ENCODE assay signal across 14 cellular contexts in the genomic region with DNA sequence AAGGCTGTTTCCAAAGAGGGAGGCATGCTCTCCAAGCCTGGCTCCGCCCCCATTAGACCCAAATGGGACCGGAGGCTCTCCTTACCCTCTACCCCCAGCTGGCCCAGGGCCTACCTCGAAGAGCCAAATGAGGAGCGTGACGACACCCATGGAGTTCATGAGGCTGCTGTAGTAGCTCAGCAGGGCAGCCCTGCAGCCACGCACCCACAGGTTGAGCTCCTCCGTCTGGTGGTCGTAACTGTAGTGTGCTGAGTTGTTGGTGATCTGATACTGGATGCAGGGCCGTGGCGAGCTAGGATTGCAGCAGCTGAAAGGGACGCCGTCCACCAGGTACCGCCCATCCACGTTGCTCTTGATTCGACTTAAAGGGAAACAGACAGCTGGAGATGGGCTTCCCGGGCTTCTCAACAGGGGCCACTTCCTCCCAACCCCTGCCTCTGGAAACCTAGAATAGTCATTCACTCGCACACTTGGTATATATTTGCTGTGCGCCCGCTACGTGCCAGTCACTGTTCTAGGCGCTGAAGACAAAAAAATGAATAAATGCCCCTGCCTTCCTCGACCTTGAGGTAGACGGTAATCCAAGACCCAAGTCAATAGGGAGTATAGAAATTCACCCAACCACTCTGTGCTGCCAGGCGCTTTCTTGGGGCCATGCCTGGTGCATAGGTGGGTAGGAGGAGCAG. TPM values are rescaled to one million over a fixed set of nuclear protein-coding genes. Genes with fewer than 3 reads are reported as not detected.
DNase-seq lines count a peak whose midpoint lies in the region; ATAC-seq lines count a peak whose summit lies in the region.
"Had no signal": no experiment of that assay in that cellular context is flagged by ENCODE, and none has a peak within 500 bp of the region (broad histone marks: within the 10 kb centered on the region; RNA-seq: fewer than 3 reads in every experiment).

No MANE protein-coding gene starts in this region.

- H3K4me3 ChIP-seq in neuronal stem cell (ENCODE audit: low read length in 2 of 2) = no peak overlapping the region
- H3K4me3 ChIP-seq: Peyer's patch had no signal

- H2BK5ac ChIP-seq in neuronal stem cell (ENCODE audit: low read length) = no peak overlapping the region

- intact Hi-C loops in Right ventricle myocardium superior (cut with DNase I) = no loop called here
- intact Hi-C loops in activated T-helper 2 cell treated with anti-CD3 and anti-CD28 coated beads, Interferon-gamma antibody, Interleukin-2, Interleukin-4, amounts not matched to agents 10 μg/mL and 5 μg/mL and 100 μg/mL, durations not matched to agents 14 hours and 24 hours and 36 hours (cut with micrococcal nuclease) = no loop called here

- no peaks in the 10 kb centered on the region for H3K27me3 ChIP-seq in neuronal stem cell (ENCODE audit: control insufficient read depth in 3 of 3, insufficient read depth in 3 of 3, low read depth in 1 of 3, low read length in 3 of 3)
- H3K27me3 ChIP-seq: Peyer's patch had no signal

- peak overlapping the region; percentile 8; the same call in 1 of the 2 replicates for H3K9ac ChIP-seq in ES-I3 (ENCODE audit: low read depth, low read length)
- no peak overlapping the region for H3K9ac ChIP-seq in neuronal stem cell (ENCODE audit: low read depth, low read length, poor library complexity)

- H2BK15ac ChIP-seq in neuronal stem cell (ENCODE audit: low read length) = peak overlapping the region; percentile 25

- H3K4me1 Mint-ChIP-seq in activated T-helper 2 cell treated with anti-CD3 and anti-CD28 coated beads, Interferon-gamma antibody, Interleukin-2, Interleukin-4, amounts not matched to agents 10 μg/mL and 5 μg/mL and 100 μg/mL, durations not matched to agents 14 hours and 24 hours and 36 hours (ENCODE audit: low read depth) = no peaks in the 10 kb centered on the region
- H3K4me1 Mint-ChIP-seq: activated naive CD4-positive, alpha-beta T cell treated with anti-CD3 and anti-CD28 coated beads, Interleukin-2, amount 50 U/mL, for 24 hours had no signal

- no peak overlapping the region for H3K27ac ChIP-seq in neuronal stem cell (replicated peaks; ENCODE audit: low read length)
- H3K27ac ChIP-seq: epithelial cell of prostate, Peyer's patch had no signal

- no peak overlapping the region for H3K4me3 Mint-ChIP-seq in activated T-helper 2 cell treated with anti-CD3 and anti-CD28 coated beads, Interferon-gamma antibody, Interleukin-2, Interleukin-4, amounts not matched to agents 10 μg/mL and 5 μg/mL and 100 μg/mL, durations not matched to agents 14 hours and 24 hours and 36 hours (ENCODE audit: low read depth)
- H3K4me3 Mint-ChIP-seq: activated naive CD4-positive, alpha-beta T cell treated with anti-CD3 and anti-CD28 coated beads, Interleukin-2, amount 50 U/mL, for 24 hours had no signal

- H3K9me3 ChIP-seq in ES-I3 (ENCODE audit: control insufficient read depth, insufficient read depth, low read length) (no peaks in the 10 kb centered on the region), neuronal stem cell (replicated peaks in 1 of 2; ENCODE audit: control insufficient read depth in 2 of 2, insufficient read depth in 1 of 2, low read depth in 1 of 2, low read length in 2 of 2) (no peaks in the 10 kb centered on the region)
- H3K9me3 ChIP-seq: Peyer's patch had no signal

- WGBS in neuronal stem cell (ENCODE audit: extremely low coverage in 2 of 2, insufficient read length in 2 of 2, insufficient replicate concordance in 1 of 2), 2 donors = no CpG with 5 or more reads among the region's 24 CpGs

- no peaks in the 10 kb centered on the region for H3K79me1 ChIP-seq in neuronal stem cell (ENCODE audit: low read depth, low read length)

- no peak overlapping the region for H4K8ac ChIP-seq in neuronal stem cell (ENCODE audit: low read depth, low read length)

- H2BK12ac ChIP-seq in neuronal stem cell (ENCODE audit: low read length) = no peak overlapping the region

- H3K4me2 ChIP-seq in neuronal stem cell (ENCODE audit: insufficient read depth, low read length, poor library complexity, severe bottlenecking) = no peak overlapping the region

- no peaks in the 10 kb centered on the region for H3K36me3 Mint-ChIP-seq in activated T-helper 2 cell treated with anti-CD3 and anti-CD28 coated beads, Interferon-gamma antibody, Interleukin-2, Interleukin-4, amounts not matched to agents 10 μg/mL and 5 μg/mL and 100 μg/mL, durations not matched to agents 14 hours and 24 hours and 36 hours (ENCODE audit: low read depth)
- H3K36me3 Mint-ChIP-seq: activated naive CD4-positive, alpha-beta T cell treated with anti-CD3 and anti-CD28 coated beads, Interleukin-2, amount 50 U/mL, for 24 hours had no signal

- no peaks in the 10 kb centered on the region for H3K9me3 Mint-ChIP-seq in activated T-helper 2 cell treated with anti-CD3 and anti-CD28 coated beads, Interferon-gamma antibody, Interleukin-2, Interleukin-4, amounts not matched to agents 10 μg/mL and 5 μg/mL and 100 μg/mL, durations not matched to agents 14 hours and 24 hours and 36 hours
- H3K9me3 Mint-ChIP-seq: activated naive CD4-positive, alpha-beta T cell treated with anti-CD3 and anti-CD28 coated beads, Interleukin-2, amount 50 U/mL, for 24 hours had no signal

- H3K4ac ChIP-seq in neuronal stem cell (ENCODE audit: low read length) = no peak overlapping the region

- DNase-seq in SK-N-DZ (ENCODE audit: low spot score) (peak; percentile 88), Right ventricle myocardium superior (peak; percentile 58), neuronal stem cell (ENCODE audit: low spot score) (no peak)
- DNase-seq in activated T-helper 2 cell treated with anti-CD3 and anti-CD28 coated beads, Interferon-gamma antibody, Interleukin-2, Interleukin-4, amounts not matched to agents 10 μg/mL and 5 μg/mL and 100 μg/mL, durations not matched to agents 14 hours and 24 hours and 36 hours (ENCODE audit: low spot score) = no peak
- DNase-seq: activated CD4-positive, CD25-positive, alpha-beta regulatory T cell treated with anti-CD3 and anti-CD28 coated beads, Interleukin-2, amount 50 U/mL, for 72 hours; AML-193; NCI-H1105 treated with DMSO at 0.1 percent for 48 hours had no signal

- H3K27ac Mint-ChIP-seq in activated T-helper 2 cell treated with anti-CD3 and anti-CD28 coated beads, Interferon-gamma antibody, Interleukin-2, Interleukin-4, amounts not matched to agents 10 μg/mL and 5 μg/mL and 100 μg/mL, durations not matched to agents 14 hours and 24 hours and 36 hours = no peak overlapping the region
- H3K27ac Mint-ChIP-seq: activated naive CD4-positive, alpha-beta T cell treated with anti-CD3 and anti-CD28 coated beads, Interleukin-2, amount 50 U/mL, for 24 hours had no signal

- peak overlapping the region; percentile 6 for H4K91ac ChIP-seq in neuronal stem cell (ENCODE audit: low read depth, low read length, poor library complexity)

- H2AK5ac ChIP-seq in neuronal stem cell (ENCODE audit: low read depth, low read length) = peak overlapping the region; percentile 56

- peak overlapping the region; percentile 12 for H3K18ac ChIP-seq in neuronal stem cell (ENCODE audit: low read length)

- ATAC-seq in Right ventricle myocardium superior (ENCODE audit: poor library complexity) (peak; percentile 45), GM19328 (IDR thresholded peaks at IDR 0.05; ENCODE audit: unreplicated experiment) (no peak), GM18909 (IDR thresholded peaks at IDR 0.05; ENCODE audit: poor library complexity, unreplicated experiment) (no peak), GM21423 (IDR thresholded peaks at IDR 0.05; ENCODE audit: unreplicated experiment) (no peak)

- peak overlapping the region; percentile 3 for H3K23ac ChIP-seq in neuronal stem cell (ENCODE audit: low read depth, low read length, poor library complexity)

- H3K36me3 ChIP-seq in ES-I3 (ENCODE audit: insufficient read depth, low read length) (no peaks in the 10 kb centered on the region), neuronal stem cell (replicated peaks in 1 of 2; ENCODE audit: control insufficient read depth in 2 of 2, insufficient read depth in 2 of 2, low read length in 2 of 2) (no peaks in the 10 kb centered on the region)
- H3K36me3 ChIP-seq: Peyer's patch had no signal

- no peak overlapping the region for H3K14ac ChIP-seq in neuronal stem cell (ENCODE audit: low read length)

- no peaks in the 10 kb centered on the region; the same call in 1 of the 2 replicates for H3K4me1 ChIP-seq in ES-I3 (ENCODE audit: insufficient read depth, low read length)
- peaks cover 0 to 2% of the 10 kb centered on the region in 2 donors for H3K4me1 ChIP-seq in neuronal stem cell (ENCODE audit: control insufficient read depth in 2 of 2, insufficient read depth in 1 of 2, low read depth in 1 of 2, low read length in 2 of 2)
- H3K4me1 ChIP-seq: Peyer's patch had no signal

- no peak overlapping the region for H2BK120ac ChIP-seq in neuronal stem cell (ENCODE audit: low read depth, low read length)

- peak overlapping the region; percentile 79 for H2AFZ ChIP-seq in neuronal stem cell (ENCODE audit: low read length)

- no peaks in the 10 kb centered on the region for H3K27me3 Mint-ChIP-seq in activated T-helper 2 cell treated with anti-CD3 and anti-CD28 coated beads, Interferon-gamma antibody, Interleukin-2, Interleukin-4, amounts not matched to agents 10 μg/mL and 5 μg/mL and 100 μg/mL, durations not matched to agents 14 hours and 24 hours and 36 hours (ENCODE audit: low read depth)
- H3K27me3 Mint-ChIP-seq: activated naive CD4-positive, alpha-beta T cell treated with anti-CD3 and anti-CD28 coated beads, Interleukin-2, amount 50 U/mL, for 24 hours had no signal

RNA-seq across cellular contexts. Expression of a gene that starts 18.0 kb away (rescaled TPM):
- polyA plus RNA-seq in SK-N-DZ (2014; cell fraction: cytosol; rRNA removed) = 1.2 and 1.5 TPM in 2 replicates
- 0.51 and 0.57 TPM in 2 replicates for polyA plus RNA-seq in SK-N-DZ (2014; cell fraction: nucleus; rRNA removed)
- 0.30 TPM for total RNA-seq in Right ventricle myocardium superior
- polyA plus RNA-seq in neuronal stem cell (2013, experiment 1 of 2) = 0.10 TPM
- polyA plus RNA-seq in neuronal stem cell (2013, experiment 2 of 2) = 0.11 TPM
- total RNA-seq in activated T-helper 2 cell treated with anti-CD3 and anti-CD28 coated beads, Interferon-gamma antibody, Interleukin-2, Interleukin-4, amounts not matched to agents 10 μg/mL and 5 μg/mL and 100 μg/mL, durations not matched to agents 14 hours and 24 hours and 36 hours = not detected in 2 replicates

RNA-seq across cellular contexts. Expression of a gene that starts 41.5 kb away (rescaled TPM):
- polyA plus RNA-seq in SK-N-DZ (2014; cell fraction: cytosol; rRNA removed) = 70.5 and 76.0 TPM in 2 replicates
- 39.1 and 41.6 TPM in 2 replicates for polyA plus RNA-seq in SK-N-DZ (2014; cell fraction: nucleus; rRNA removed)
- 10.2 TPM for total RNA-seq in Right ventricle myocardium superior
- polyA plus RNA-seq in neuronal stem cell (2013, experiment 1 of 2) = 17.4 TPM
- polyA plus RNA-seq in neuronal stem cell (2013, experiment 2 of 2) = 17.3 TPM
- total RNA-seq in activated T-helper 2 cell treated with anti-CD3 and anti-CD28 coated beads, Interferon-gamma antibody, Interleukin-2, Interleukin-4, amounts not matched to agents 10 μg/mL and 5 μg/mL and 100 μg/mL, durations not matched to agents 14 hours and 24 hours and 36 hours = 17.7 and 19.5 TPM in 2 replicates

Comparison
In these comparisons a context has a peak if more than half of its experiments do, and no peak if none do; other contexts are left out.
1. DNase-seq: peak in SK-N-DZ (single experiment) and Right ventricle myocardium superior (single experiment); none in neuronal stem cell (single experiment) and activated T-helper 2 cell treated with anti-CD3 and anti-CD28 coated beads, Interferon-gamma antibody, Interleukin-2, Interleukin-4, amounts not matched to agents 10 μg/mL and 5 μg/mL and 100 μg/mL, durations not matched to agents 14 hours and 24 hours and 36 hours (single experiment).